ENCODE assay signal across 11 cellular contexts in the genomic region with DNA sequence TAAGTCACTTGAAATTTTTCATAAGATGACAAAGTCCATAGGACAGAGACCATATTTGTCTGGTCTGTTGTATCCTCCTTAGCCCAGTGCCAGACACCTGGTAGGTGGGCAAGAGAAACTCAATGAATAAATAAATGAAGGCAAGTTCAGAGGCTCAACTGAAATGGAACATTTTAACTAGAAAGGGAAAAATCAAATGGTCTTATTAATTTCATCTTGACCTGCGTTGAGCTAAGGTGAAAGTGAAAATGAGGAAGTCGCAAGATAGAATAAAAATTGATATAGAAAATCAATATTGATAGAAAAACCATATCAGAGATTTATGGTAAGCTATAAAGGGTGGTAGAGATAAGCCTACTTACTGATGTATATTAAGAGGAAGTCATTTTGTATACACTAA. TPM values are rescaled to one million over a fixed set of nuclear protein-coding genes. Genes with fewer than 3 reads are reported as not detected.
A peak's percentile ranks its signal among the peaks of the same experiment; 100 is the strongest.
DNase-seq lines count a peak whose midpoint lies in the region; ATAC-seq and TF ChIP-seq lines count a peak whose summit lies in the region.
"Had no signal": no experiment of that assay in that cellular context is flagged by ENCODE, and none has a peak within 500 bp of the region (broad histone marks: within the 10 kb centered on the region; RNA-seq: fewer than 3 reads in every experiment).

No MANE protein-coding gene starts in this region.

- peak overlapping the region; percentile 86 to 94 for H3K4me3 ChIP-seq in right atrium auricular region
- peak overlapping the region in 2 of 3 experiments; percentile 74 to 87 for H3K4me3 ChIP-seq in mammary epithelial cell (replicated peaks in 1 of 3; ENCODE audit: insufficient read depth in 1 of 3, low read depth in 2 of 3, low read length in 3 of 3)
- H3K4me3 ChIP-seq in muscle layer of colon (ENCODE audit: low read depth in 1 of 2, low read length in 2 of 2): peak overlapping the region in 1 of 2 donors; percentile 73
- H3K4me3 ChIP-seq in aorta (ENCODE audit: low read length in 2 of 2): peak overlapping the region; percentile 8 to 100

- no peaks in the 10 kb centered on the region for H3K27me3 ChIP-seq in right atrium auricular region
- H3K27me3 ChIP-seq in mammary epithelial cell (ENCODE audit: insufficient read depth, low read length): no peaks in the 10 kb centered on the region
- no peaks in the 10 kb centered on the region for H3K27me3 ChIP-seq in muscle layer of colon (ENCODE audit: control insufficient read depth in 1 of 2, insufficient read depth in 2 of 2, low read length in 2 of 2)
- H3K27me3 ChIP-seq in aorta (ENCODE audit: control insufficient read depth in 1 of 2, insufficient read depth in 2 of 2, low read length in 1 of 2): peaks cover 0 to 2% of the 10 kb centered on the region in 2 donors

- ATAC-seq in left cardiac atrium (no peak), aorta (ENCODE audit: low FRiP score) (no peak), GM19455 (IDR thresholded peaks at IDR 0.05; ENCODE audit: unreplicated experiment) (no peak)

- peak overlapping the region; percentile 90 for H3K4me2 ChIP-seq in mammary epithelial cell (ENCODE audit: insufficient read depth, low read depth, low read length)

- dilution Hi-C loops in mammary epithelial cell (cut with HindIII; ENCODE audit: low sequenced_read_pairs): loop anchor here (25.0 kb wide), 1 partner anchor 335 kb away; no protein-coding TSS in a partner anchor

- intact Hi-C loops in left cardiac atrium (cut with DNase I) (loop anchor here in 1 of 2 donors (5.0 kb wide), 1 partner anchor 40 kb away; no protein-coding TSS in a partner anchor), mammary epithelial cell (cut with micrococcal nuclease) (no loop called here), aorta (cut with DNase I) (no loop called here)

- CTCF ChIA-PET in mammary epithelial cell (lab: Charles Lee; ENCODE audit: low non-redundant PET): no interaction called here

- H3K4me1 ChIP-seq in right atrium auricular region: peaks cover 0 to 39% of the 10 kb centered on the region in 2 donors
- H3K4me1 ChIP-seq in mammary epithelial cell (ENCODE audit: insufficient read depth, low read length): peaks cover 20% of the 10 kb centered on the region
- H3K4me1 ChIP-seq in muscle layer of colon (ENCODE audit: insufficient read depth, low read length): peaks cover 23% of the 10 kb centered on the region
- H3K4me1 ChIP-seq in aorta (ENCODE audit: control insufficient read depth in 1 of 2, insufficient read depth in 2 of 2, low read length in 2 of 2): peaks cover 5 to 7% of the 10 kb centered on the region in 2 donors

- H3K27ac ChIP-seq in right atrium auricular region (peak overlapping the region in 1 of 2 donors; percentile 98), mammary epithelial cell (ENCODE audit: insufficient read depth, low read depth, low read length) (no peak overlapping the region), muscle layer of colon (ENCODE audit: low read depth, low read length) (no peak overlapping the region), aorta (ENCODE audit: low read depth in 1 of 2, low read length in 2 of 2) (peak overlapping the region in 1 of 2 donors; percentile 33)

- WGBS in mammary epithelial cell (ENCODE audit: low coverage, missing lambda C conversion rate): 100% methylated on average over 2 of the region's 2 CpGs
- WGBS in aorta, 2 donors: 92 to 98% methylated on average over 2 of the region's 2 CpGs

- H3K9me3 ChIP-seq in right atrium auricular region: no peaks in the 10 kb centered on the region
- no peaks in the 10 kb centered on the region for H3K9me3 ChIP-seq in mammary epithelial cell (replicated peaks; ENCODE audit: insufficient read depth, low read length)
- no peaks in the 10 kb centered on the region for H3K9me3 ChIP-seq in muscle layer of colon (ENCODE audit: low read length)
- no peaks in the 10 kb centered on the region for H3K9me3 ChIP-seq in aorta (ENCODE audit: control insufficient read depth, low read length)

- no peaks in the 10 kb centered on the region for H4K20me1 ChIP-seq in mammary epithelial cell (ENCODE audit: insufficient read depth, low read length)

- peaks cover 70% of the 10 kb centered on the region for H3K79me2 ChIP-seq in mammary epithelial cell (ENCODE audit: insufficient read depth, low read length)

- H3K36me3 ChIP-seq in right atrium auricular region (peaks cover 57% of the 10 kb centered on the region), mammary epithelial cell (ENCODE audit: insufficient read depth, low read length) (peaks cover 50% of the 10 kb centered on the region), muscle layer of colon (ENCODE audit: insufficient read depth, low read length) (peaks cover 60% of the 10 kb centered on the region), aorta (ENCODE audit: control insufficient read depth in 1 of 2, insufficient read depth in 2 of 2, low read length in 1 of 2) (peaks cover 14 to 15% of the 10 kb centered on the region in 2 donors)

- no TSS peak for BruUV-seq in mammary epithelial cell (replicated peaks; lab: Mats Ljungman, UMichigan)

- TF ChIP-seq CTCF in right atrium auricular region (IDR thresholded peaks at IDR 0.05) (no peak), mammary epithelial cell (conservative IDR thresholded peaks at IDR 0.05 in 1 of 2, IDR thresholded peaks at IDR 0.05 in 1 of 2; ENCODE audit: extremely low read depth in 1 of 2, insufficient read depth in 1 of 2, low read depth in 1 of 2, low read length in 2 of 2) (no peak)

- no peak overlapping the region for H3K9ac ChIP-seq in mammary epithelial cell (ENCODE audit: insufficient read depth, low read length)
- peak overlapping the region; percentile 92 for H3K9ac ChIP-seq in muscle layer of colon (ENCODE audit: low read length)

- no peak for DNase-seq in right atrium auricular region (ENCODE audit: low spot score)
- DNase-seq in left cardiac atrium: no peak
- DNase-seq in mammary epithelial cell: no peak
- no peak for DNase-seq in aorta
- DNase-seq in NCI-H345 (lab: John Stamatoyannopoulos, UW): no peak
- DNase-seq in GM03348 (ENCODE audit: low spot score): no peak
- DNase-seq: activated CD4-positive, alpha-beta T cell treated with anti-CD3 and anti-CD28 coated beads for 4 hours; DMS79; NCI-H510A treated with DMSO at 0.1 percent for 48 hours had no signal

- H2AFZ ChIP-seq in mammary epithelial cell (ENCODE audit: low read depth, low read length): no peak overlapping the region

- in situ Hi-C loops in mammary epithelial cell (cut with MboI; ENCODE audit: low sequenced_read_pairs in 2 of 2): no loop called here

RNA-seq across cellular contexts. Expression of gene NFKBIZ, which starts 3.0 kb away (rescaled TPM):
- total RNA-seq in right atrium auricular region (10 to 100 TPM; 26.6 to 28.7 TPM), left cardiac atrium (10 to 100 TPM; 34.9 to 39.7 TPM), mammary epithelial cell (10 to 100 TPM; 27.0 to 85.8 TPM), aorta (100 to 1,000 TPM; 109 to 198 TPM)
- polyA plus RNA-seq in mammary epithelial cell (15.3 TPM), aorta (10 to 100 TPM in 1 of 2 donors, 1 to 10 TPM in 1; 6.5 to 65.2 TPM)
- 32.8 TPM for polyA minus RNA-seq in mammary epithelial cell
